Comparison of ENCODE assay signal across 8 cellular contexts in genomic region chr17:51260960-51261958, GRCh38. TPM values are rescaled to one million over a fixed set of nuclear protein-coding genes. Genes with fewer than 3 reads are reported as not detected.
DNase-seq lines count a peak whose midpoint lies in the region; ATAC-seq and TF ChIP-seq lines count a peak whose summit lies in the region.

No MANE protein-coding gene starts in this region.

- peak overlapping the region; percentile 33 for H2AFZ ChIP-seq in mesenchymal stem cell (ENCODE audit: low read depth, low read length)

- peaks cover 65% of the 10 kb centered on the region for H3K4me1 Mint-ChIP-seq in activated CD4-positive, alpha-beta memory T cell treated with anti-CD3 and anti-CD28 coated beads, Interleukin-2, amount 10 ng/mL, durations not matched to agents 7 days and 5 days

- peaks cover 50% of the 10 kb centered on the region for H3K36me3 Mint-ChIP-seq in activated CD4-positive, alpha-beta memory T cell treated with anti-CD3 and anti-CD28 coated beads, Interleukin-2, amount 10 ng/mL, durations not matched to agents 7 days and 5 days (ENCODE audit: low read depth)

- POLR2A ChIA-PET in AG04450 (lab: Yijun Ruan, JAX) = no interaction called here
- POLR2A ChIA-PET in activated CD4-positive, alpha-beta memory T cell treated with anti-CD3 and anti-CD28 coated beads, Interleukin-2, amount 10 ng/mL, durations not matched to agents 7 days and 5 days (lab: Charles Lee) = interaction anchor here (0.6 to 1.8 kb wide), 18 partner anchors 10 to 141 kb away, joined by 3 to 12 read pairs (median 4); partner anchors contain the start of genes NME1, NME2 and SPAG9

- peak overlapping the region in 1 of 2 experiments; percentile 51 for H3K23ac ChIP-seq in mesenchymal stem cell (ENCODE audit: low read length in 2 of 2)

- peak overlapping the region; percentile 48 for H2BK5ac ChIP-seq in mesenchymal stem cell (ENCODE audit: low read depth, low read length, poor library complexity, severe bottlenecking)

- no peaks in the 10 kb centered on the region for H3K27me3 Mint-ChIP-seq in activated CD4-positive, alpha-beta memory T cell treated with anti-CD3 and anti-CD28 coated beads, Interleukin-2, amount 10 ng/mL, durations not matched to agents 7 days and 5 days

- CTCF ChIA-PET in AG04450 (lab: Charles Lee) = no interaction called here
- CTCF ChIA-PET in activated CD4-positive, alpha-beta memory T cell treated with anti-CD3 and anti-CD28 coated beads, Interleukin-2, amount 10 ng/mL, durations not matched to agents 7 days and 5 days (lab: Charles Lee) = interaction anchor here (1.1 kb wide), 1 partner anchor 9 kb away, joined by 5 read pairs; no protein-coding TSS in a partner anchor

- H4K8ac ChIP-seq in mesenchymal stem cell (ENCODE audit: low read length) = peak overlapping the region; percentile 95

- H3K27ac ChIP-seq in AG04450 (ENCODE audit: low read depth, low read length) = no peak overlapping the region
- H3K27ac ChIP-seq in effector memory CD4-positive, alpha-beta T cell (ENCODE audit: insufficient read depth, low read length, poor library complexity, severe bottlenecking) = peak overlapping the region; percentile 93
- H3K27ac ChIP-seq in mesenchymal stem cell (ENCODE audit: low read length, poor library complexity, severe bottlenecking) = no peak overlapping the region

- H3K9me3 Mint-ChIP-seq in activated CD4-positive, alpha-beta memory T cell treated with anti-CD3 and anti-CD28 coated beads, Interleukin-2, amount 10 ng/mL, durations not matched to agents 7 days and 5 days = no peaks in the 10 kb centered on the region

- no peak for DNase-seq in AG04450 (ENCODE audit: low read depth, low spot score)
- peak; percentile 5 for DNase-seq in NCI-H446 treated with DMSO at 0.1 percent for 48 hours (lab: John Stamatoyannopoulos, UW)
- peak; percentile 81 for DNase-seq in activated CD4-positive, alpha-beta memory T cell treated with anti-CD3 and anti-CD28 coated beads, Interleukin-2, amount 10 ng/mL, durations not matched to agents 7 days and 5 days
- peak; percentile 70 to 73 (median 71) for DNase-seq in effector memory CD4-positive, alpha-beta T cell
- DNase-seq in mesenchymal stem cell = peak; percentile 42
- peak; percentile 48 for DNase-seq in stimulated activated CD8-positive, alpha-beta memory T cell treated with anti-CD3 and anti-CD28 coated beads, Interleukin-15, amount 100 ng/mL, for 1 hour (ENCODE audit: low read depth)

- peak overlapping the region; percentile 96 for H3K27ac Mint-ChIP-seq in activated CD4-positive, alpha-beta memory T cell treated with anti-CD3 and anti-CD28 coated beads, Interleukin-2, amount 10 ng/mL, durations not matched to agents 7 days and 5 days

- H3K79me1 ChIP-seq in mesenchymal stem cell (replicated peaks; ENCODE audit: low read length, poor library complexity, severe bottlenecking) = peaks cover 6% of the 10 kb centered on the region

- H3K27me3 ChIP-seq in AG04450 (ENCODE audit: control insufficient read depth, insufficient read depth, low read length) (no peaks in the 10 kb centered on the region), mesenchymal stem cell (ENCODE audit: control insufficient read depth in 1 of 2, insufficient read depth in 1 of 2, low read length in 2 of 2) (no peaks in the 10 kb centered on the region)
- no peaks in the 10 kb centered on the region for H3K27me3 ChIP-seq in effector memory CD4-positive, alpha-beta T cell (replicated peaks; ENCODE audit: control insufficient read depth, insufficient read depth, low read length, poor library complexity, severe bottlenecking)

- peak overlapping the region; percentile 87 for H4K91ac ChIP-seq in mesenchymal stem cell (ENCODE audit: low read length)

- H3K4me3 Mint-ChIP-seq in activated CD4-positive, alpha-beta memory T cell treated with anti-CD3 and anti-CD28 coated beads, Interleukin-2, amount 10 ng/mL, durations not matched to agents 7 days and 5 days = peak overlapping the region; percentile 86

- H3K36me3 ChIP-seq in effector memory CD4-positive, alpha-beta T cell (ENCODE audit: control insufficient read depth, insufficient read depth, low read length) = peaks cover 16% of the 10 kb centered on the region
- H3K36me3 ChIP-seq in mesenchymal stem cell (ENCODE audit: control insufficient read depth in 1 of 2, insufficient read depth in 2 of 2, low read depth in 1 of 2, low read length in 2 of 2) = peaks cover 6 to 27% of the 10 kb centered on the region in 2 experiments

- ATAC-seq in GM18867 (IDR thresholded peaks at IDR 0.05; ENCODE audit: unreplicated experiment) = peak; percentile 64
- peak; percentile 52 for ATAC-seq in HG03095 (IDR thresholded peaks at IDR 0.05; ENCODE audit: unreplicated experiment)

- H2AK5ac ChIP-seq in mesenchymal stem cell (ENCODE audit: low read length, severe bottlenecking) = no peak overlapping the region

- H3K9ac ChIP-seq in mesenchymal stem cell (ENCODE audit: low read length) = peak overlapping the region; percentile 97

- H3K4me3 ChIP-seq in AG04450 (ENCODE audit: low read depth, low read length) (peak overlapping the region; percentile 81), mesenchymal stem cell (ENCODE audit: insufficient read depth in 1 of 2, low read depth in 1 of 2, low read length in 2 of 2) (peak overlapping the region; percentile 94 to 95)
- H3K4me3 ChIP-seq in effector memory CD4-positive, alpha-beta T cell (ENCODE audit: insufficient read depth, low read depth, low read length, poor library complexity, severe bottlenecking) = peak overlapping the region; percentile 70

- H2BK12ac ChIP-seq in mesenchymal stem cell (ENCODE audit: low read length in 2 of 2) = no peak overlapping the region

- H3K14ac ChIP-seq in mesenchymal stem cell (ENCODE audit: low read length in 2 of 2) = peak overlapping the region in 1 of 2 experiments; percentile 61

- H3K4me1 ChIP-seq in effector memory CD4-positive, alpha-beta T cell (ENCODE audit: control insufficient read depth, insufficient read depth, low read length, poor library complexity, severe bottlenecking) = peaks cover 22% of the 10 kb centered on the region
- peaks cover 7% of the 10 kb centered on the region for H3K4me1 ChIP-seq in mesenchymal stem cell (ENCODE audit: control insufficient read depth, insufficient read depth, low read depth, low read length)

- H2BK120ac ChIP-seq in mesenchymal stem cell (ENCODE audit: low read depth, low read length) = peak overlapping the region; percentile 88

- H3K18ac ChIP-seq in mesenchymal stem cell (ENCODE audit: low read depth in 1 of 2, low read length in 2 of 2) = peak overlapping the region; percentile 93 to 97

- H2BK15ac ChIP-seq in mesenchymal stem cell (ENCODE audit: low read depth, poor library complexity, severe bottlenecking) = no peak overlapping the region

- H3K4me2 ChIP-seq in mesenchymal stem cell (ENCODE audit: low read length, poor library complexity, severe bottlenecking) = peak overlapping the region; percentile 90

- no peak for TF ChIP-seq CTCF in AG04450 (IDR thresholded peaks at IDR 0.05; ENCODE audit: low read depth, low read length)

- H3K4ac ChIP-seq in mesenchymal stem cell (ENCODE audit: low read depth in 1 of 2, low read length in 2 of 2) = peak overlapping the region; percentile 64 to 82

- 14% methylated on average over 42 of the region's 52 CpGs for WGBS in mesenchymal stem cell

- H3K9me3 ChIP-seq in AG04450 (ENCODE audit: control insufficient read depth, insufficient read depth, low read length) (no peaks in the 10 kb centered on the region), mesenchymal stem cell (ENCODE audit: control insufficient read depth, low read length) (no peaks in the 10 kb centered on the region)
- no peaks in the 10 kb centered on the region for H3K9me3 ChIP-seq in effector memory CD4-positive, alpha-beta T cell (ENCODE audit: control insufficient read depth, low read length)

RNA-seq across cellular contexts. Expression of gene UTP18, which starts 0.9 kb away (rescaled TPM):
- 20.3 and 30.6 TPM in 2 replicates for polyA plus RNA-seq in AG04450 (2011; rRNA removed)
- polyA minus RNA-seq in AG04450 (2011; rRNA and poly(A)+ RNA removed) = 4.1 and 8.9 TPM in 2 replicates
- 10 to 100 TPM; 44.4 to 45.2 TPM for total RNA-seq in activated CD4-positive, alpha-beta memory T cell treated with anti-CD3 and anti-CD28 coated beads, Interleukin-2, amount 10 ng/mL, durations not matched to agents 7 days and 5 days
- 24.1 TPM for polyA plus RNA-seq in mesenchymal stem cell (2013, experiment 1 of 2)
- 26.2 TPM for polyA plus RNA-seq in mesenchymal stem cell (2013, experiment 2 of 2)

RNA-seq across cellular contexts. Expression of gene MBTD1, which starts 1.4 kb away (rescaled TPM):
- 6.4 and 10.2 TPM in 2 replicates for polyA plus RNA-seq in AG04450 (2011; rRNA removed)
- 6.4 and 12.2 TPM in 2 replicates for polyA minus RNA-seq in AG04450 (2011; rRNA and poly(A)+ RNA removed)
- 10 to 100 TPM; 12.2 to 13.0 TPM for total RNA-seq in activated CD4-positive, alpha-beta memory T cell treated with anti-CD3 and anti-CD28 coated beads, Interleukin-2, amount 10 ng/mL, durations not matched to agents 7 days and 5 days
- polyA plus RNA-seq in mesenchymal stem cell (2013, experiment 1 of 2) = 4.5 TPM
- polyA plus RNA-seq in mesenchymal stem cell (2013, experiment 2 of 2) = 4.6 TPM
